18 cellular contexts compared by ENCODE assay signal in the genomic region with DNA sequence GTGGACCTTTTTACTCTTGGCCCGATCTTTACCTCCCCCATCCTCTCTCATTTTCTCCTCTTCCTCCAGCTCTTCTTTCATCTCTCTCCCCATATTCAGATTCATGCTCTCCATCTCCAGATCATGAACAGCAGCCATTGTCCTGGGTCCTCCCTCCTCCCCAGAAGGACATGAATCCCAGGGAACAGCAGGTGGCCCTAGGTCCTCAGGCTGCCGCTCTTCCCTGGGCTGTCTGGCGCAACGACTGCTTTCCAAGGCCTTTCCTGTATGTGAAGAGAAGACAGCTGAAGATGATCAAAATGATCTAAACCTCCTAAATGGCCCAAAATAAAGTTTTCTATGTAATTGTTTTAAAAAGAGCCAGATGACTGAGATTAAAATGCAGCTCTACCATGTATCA. TPM values are rescaled to one million over a fixed set of nuclear protein-coding genes. Genes with fewer than 3 reads are reported as not detected.
A peak's percentile ranks its signal among the peaks of the same experiment; 100 is the strongest.
DNase-seq lines count a peak whose midpoint lies in the region; ATAC-seq lines count a peak whose summit lies in the region.
"Had no signal": no experiment of that assay in that cellular context is flagged by ENCODE, and none has a peak within 500 bp of the region (broad histone marks: within the 10 kb centered on the region; RNA-seq: fewer than 3 reads in every experiment).

No MANE protein-coding gene starts in this region.

- no peak for ATAC-seq in stimulated activated naive CD8-positive, alpha-beta T cell treated with anti-CD3 and anti-CD28 coated beads, Interleukin-15, amount 100 ng/mL, for 72 hours

- peak overlapping the region in 1 of 2 donors; percentile 92 for H3K27ac Mint-ChIP-seq in stimulated activated naive CD8-positive, alpha-beta T cell treated with anti-CD3 and anti-CD28 coated beads, Interleukin-15, amount 100 ng/mL, for 72 hours
- H3K27ac Mint-ChIP-seq: activated naive CD8-positive, alpha-beta T cell treated with anti-CD3 and anti-CD28 coated beads, Interleukin-2, amount 10 ng/mL, durations not matched to agents 7 days and 5 days; mesothelial cell of epicardium; type B pancreatic cell had no signal

- no peaks in the 10 kb centered on the region for H3K9me3 Mint-ChIP-seq in stimulated activated naive CD8-positive, alpha-beta T cell treated with anti-CD3 and anti-CD28 coated beads, Interleukin-15, amount 100 ng/mL, for 72 hours
- H3K9me3 Mint-ChIP-seq: activated naive CD8-positive, alpha-beta T cell treated with anti-CD3 and anti-CD28 coated beads, Interleukin-2, amount 10 ng/mL, durations not matched to agents 7 days and 5 days; mesothelial cell of epicardium; type B pancreatic cell had no signal

- H3K27me3 Mint-ChIP-seq in stimulated activated naive CD8-positive, alpha-beta T cell treated with anti-CD3 and anti-CD28 coated beads, Interleukin-15, amount 100 ng/mL, for 72 hours = no peaks in the 10 kb centered on the region
- H3K27me3 Mint-ChIP-seq: type B pancreatic cell had no signal

- H3K4me1 Mint-ChIP-seq in stimulated activated naive CD8-positive, alpha-beta T cell treated with anti-CD3 and anti-CD28 coated beads, Interleukin-15, amount 100 ng/mL, for 72 hours = peaks cover 9% of the 10 kb centered on the region
- H3K4me1 Mint-ChIP-seq: mesothelial cell of epicardium had no signal

- H3K27ac ChIP-seq in substantia nigra (ENCODE audit: low read depth, low read length, poor library complexity, severe bottlenecking) = peak overlapping the region; percentile 84
- H3K27ac ChIP-seq: colonic mucosa, esophagus squamous epithelium had no signal

- peak; percentile 23 for DNase-seq in NCI-H82 (lab: John Stamatoyannopoulos, UW)
- no peak for DNase-seq in NCI-H82 treated with DMSO at 0.1 percent for 48 hours (lab: John Stamatoyannopoulos, UW; ENCODE audit: unreplicated experiment)
- DNase-seq in SK-N-DZ (ENCODE audit: low spot score) = peak; percentile 72
- DNase-seq in iPS-NIHi11 (ENCODE audit: low spot score) = peak; percentile 27
- peak in 40 of 49 donors; percentile 3 to 80 (median 48) for DNase-seq in substantia nigra (lab: John Stamatoyannopoulos, UW)
- DNase-seq in stimulated activated naive CD8-positive, alpha-beta T cell treated with anti-CD3 and anti-CD28 coated beads, Interleukin-15, amount 100 ng/mL, for 72 hours = no peak
- no peak for DNase-seq in stimulated activated CD4-positive, alpha-beta T cell treated with anti-CD3 and anti-CD28 coated beads, Interleukin-4, amount 100 ng/mL, for 4 hours
- DNase-seq in effector CD8-positive, alpha-beta T cell (lab: John Stamatoyannopoulos, UW) = no peak
- DNase-seq: activated CD8-positive, alpha-beta memory T cell treated with anti-CD3 and anti-CD28 coated beads, Interleukin-2, amount 50 U/mL, for 4 hours; activated naive CD8-positive, alpha-beta T cell treated with anti-CD3 and anti-CD28 coated beads, Interleukin-2, amount 10 ng/mL, durations not matched to agents 7 days and 5 days; colonic mucosa; DMS79; esophagus squamous epithelium; KBM-7; NCI-H187; stimulated activated CD4-positive, alpha-beta T cell treated with anti-CD3 and anti-CD28 coated beads, Interleukin-15, amount 100 ng/mL, for 24 hours had no signal

- no peak overlapping the region for H3K4me3 Mint-ChIP-seq in stimulated activated naive CD8-positive, alpha-beta T cell treated with anti-CD3 and anti-CD28 coated beads, Interleukin-15, amount 100 ng/mL, for 72 hours
- H3K4me3 Mint-ChIP-seq: activated naive CD8-positive, alpha-beta T cell treated with anti-CD3 and anti-CD28 coated beads, Interleukin-2, amount 10 ng/mL, durations not matched to agents 7 days and 5 days; mesothelial cell of epicardium; type B pancreatic cell had no signal

RNA-seq across cellular contexts. Expression of gene RHBDL2, which starts 22.6 kb away (rescaled TPM):
- 0.24 and 2.2 TPM in 2 replicates for polyA plus RNA-seq in SK-N-DZ (2014; cell fraction: cytosol; rRNA removed)
- 0.54 and 0.90 TPM in 2 replicates for polyA plus RNA-seq in SK-N-DZ (2014; cell fraction: nucleus; rRNA removed)

RNA-seq across cellular contexts. Expression of gene GJA9, which starts 37.7 kb away (rescaled TPM):
- polyA plus RNA-seq in SK-N-DZ (2014; cell fraction: cytosol; rRNA removed) = not detected in 2 replicates
- polyA plus RNA-seq in SK-N-DZ (2014; cell fraction: nucleus; rRNA removed) = not detected in 2 replicates

RNA-seq across cellular contexts. Expression of gene MYCBP, which starts 45.9 kb away (rescaled TPM):
- 22.2 and 24.4 TPM in 2 replicates for polyA plus RNA-seq in SK-N-DZ (2014; cell fraction: cytosol; rRNA removed)
- polyA plus RNA-seq in SK-N-DZ (2014; cell fraction: nucleus; rRNA removed) = 16.0 and 18.9 TPM in 2 replicates

RNA-seq across cellular contexts. Expression of gene RRAGC, which starts 59.5 kb away (rescaled TPM):
- 6.9 and 7.3 TPM in 2 replicates for polyA plus RNA-seq in SK-N-DZ (2014; cell fraction: cytosol; rRNA removed)
- polyA plus RNA-seq in SK-N-DZ (2014; cell fraction: nucleus; rRNA removed) = 3.9 and 5.0 TPM in 2 replicates

Comparison
In these comparisons a context has a peak if more than half of its experiments do, and no peak if none do; other contexts are left out.
1. DNase-seq: peak in NCI-H82 (single experiment), SK-N-DZ (single experiment), iPS-NIHi11 (single experiment) and substantia nigra (40 of 49); none in NCI-H82 treated with DMSO at 0.1 percent for 48 hours (single experiment), stimulated activated naive CD8-positive, alpha-beta T cell treated with anti-CD3 and anti-CD28 coated beads, Interleukin-15, amount 100 ng/mL, for 72 hours (0 of 2), stimulated activated CD4-positive, alpha-beta T cell treated with anti-CD3 and anti-CD28 coated beads, Interleukin-4, amount 100 ng/mL, for 4 hours (0 of 2) and effector CD8-positive, alpha-beta T cell (single experiment).